1 cellular context compared by ENCODE assay signal in genomic region chr3:163773136-163773535, GRCh38.
TF ChIP-seq lines count a peak whose summit lies in the region.

No MANE protein-coding gene starts in this region.

TF ChIP-seq in HCT116, 20 proteins besides CTCF, POLR2A, EP300 and RAD21 (continued from another document):
- TF ChIP-seq ATF3 (IDR thresholded peaks at IDR 0.05) (no peak), SP1 (IDR thresholded peaks at IDR 0.05; ENCODE audit: low read depth) (no peak), CEBPB (IDR thresholded peaks at IDR 0.05; ENCODE audit: low read depth) (no peak), MAX (IDR thresholded peaks at IDR 0.05) (no peak)
